8 cellular contexts compared by ENCODE assay signal in the genomic region with DNA sequence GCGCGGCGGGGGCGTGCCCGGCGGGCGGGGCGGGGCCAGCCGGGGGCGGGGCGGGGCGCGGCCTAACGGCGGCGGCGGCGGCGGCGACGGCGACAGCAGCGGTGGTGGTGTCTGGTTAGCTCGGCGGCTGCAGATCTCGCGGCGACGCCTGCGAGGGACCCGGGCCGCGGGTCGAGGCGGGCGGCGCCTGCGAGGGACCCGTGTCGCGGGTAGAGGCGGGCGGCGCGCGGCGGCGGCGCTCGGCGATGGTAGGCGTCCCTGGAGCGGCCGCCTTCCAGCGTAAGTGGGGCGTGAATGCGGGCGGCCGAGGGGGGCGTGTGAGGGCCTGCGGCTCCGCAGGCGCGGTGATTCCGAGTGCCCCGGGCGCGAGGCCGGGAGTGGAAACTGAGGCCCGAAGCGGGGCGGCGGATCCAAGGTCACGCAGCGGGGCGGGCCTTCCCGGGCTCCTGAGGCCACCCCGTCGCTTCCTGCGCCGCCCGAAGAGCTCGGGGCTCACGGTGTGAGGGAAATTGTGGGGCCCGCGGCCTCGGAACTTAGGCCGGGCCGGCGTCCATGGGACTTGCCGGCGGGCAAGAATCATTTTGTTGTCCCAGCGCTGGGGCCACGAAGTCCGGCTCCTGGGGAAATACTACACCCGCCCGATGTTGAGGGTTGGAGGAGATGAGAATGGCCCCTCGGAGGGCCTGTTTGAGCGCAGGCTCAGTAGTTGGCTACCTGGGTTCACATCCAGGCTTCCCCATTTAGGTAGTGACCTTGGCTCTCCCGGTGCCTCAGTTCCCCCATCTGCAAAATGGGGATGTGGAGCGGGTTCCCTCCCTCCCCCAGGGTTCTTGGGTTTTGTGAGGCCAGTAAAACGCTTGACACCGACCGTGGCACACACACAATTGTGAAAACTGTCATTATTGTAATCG. TPM values are rescaled to one million over a fixed set of nuclear protein-coding genes. Genes with fewer than 3 reads are reported as not detected.
DNase-seq lines count a peak whose midpoint lies in the region; ATAC-seq and TF ChIP-seq lines count a peak whose summit lies in the region.

Gene CBFA2T2 (plus strand): TSS at position 74 of the 911 bp plus-strand sequence. CDS start 172 bp downstream, at position 246.

- H3K4me3 Mint-ChIP-seq in Calu3 (ENCODE audit: low read depth, unreplicated experiment) (peak within 1 kb of the TSS; percentile 80), nephron (peak within 1 kb of the TSS; percentile 88 to 98 (median 96))

- no peak for TF ChIP-seq CTCF in Calu3 (IDR thresholded peaks at IDR 0.05; ENCODE audit: unreplicated experiment)
- TF ChIP-seq CTCF in WERI-Rb-1 (IDR thresholded peaks at IDR 0.05; ENCODE audit: low read depth, low read length): no peak
- TF ChIP-seq CTCF in fibroblast of mammary gland (conservative IDR thresholded peaks at IDR 0.05; ENCODE audit: control insufficient read depth, insufficient read depth, low read depth, low read length): no peak
- no peak for TF ChIP-seq CTCF in nephron (IDR thresholded peaks at IDR 0.05; ENCODE audit: unreplicated experiment in 3 of 3)
- no peak for TF ChIP-seq CTCF in vagina (IDR thresholded peaks at IDR 0.05)

- H3K27ac Mint-ChIP-seq in Calu3 (ENCODE audit: unreplicated experiment): peak within 1 kb of the TSS; percentile 66
- H3K27ac Mint-ChIP-seq in nephron: peak within 1 kb of the TSS; percentile 77 to 95 (median 94)

- CTCF ChIA-PET in Calu3 (lab: Charles Lee): interaction anchor here (0.6 to 1.8 kb wide), 13 partner anchors 11 to 379 kb away, joined by 3 to 9 read pairs (median 4); partner anchors contain the start of gene ACTL10

- BruUV-seq in Calu3 (replicated peaks; lab: Mats Ljungman, UMichigan): no TSS peak

- peak in 1 of 2 donors; percentile 59 for TF ChIP-seq POLR2A in vagina (IDR thresholded peaks at IDR 0.05)

- H3K27me3 Mint-ChIP-seq in Calu3 (ENCODE audit: unreplicated experiment) (no peaks in the 10 kb centered on the region), nephron (ENCODE audit: low read depth) (no peaks in the 10 kb centered on the region)

- no peaks in the 10 kb centered on the region for H3K27me3 ChIP-seq in WERI-Rb-1 (ENCODE audit: insufficient read depth, low read depth, severe bottlenecking)
- H3K27me3 ChIP-seq in vagina: no peaks in the 10 kb centered on the region

- H3K4me1 ChIP-seq in vagina: peaks cover 42% of the 10 kb centered on the region

- H3K4me1 Mint-ChIP-seq in Calu3 (ENCODE audit: low read depth, unreplicated experiment) (no peaks in the 10 kb centered on the region), nephron (peaks cover 8% of the 10 kb centered on the region)

- peaks cover 16% of the 10 kb centered on the region for H3K36me3 Mint-ChIP-seq in Calu3 (ENCODE audit: insufficient read depth, unreplicated experiment)
- H3K36me3 Mint-ChIP-seq in nephron (ENCODE audit: low read depth): peaks cover 5% of the 10 kb centered on the region

- intact Hi-C loops in Calu3 (cut with micrococcal nuclease; ENCODE audit: unreplicated experiment) (no loop called here), vagina (cut with DNase I) (no loop called here)

- DNase-seq in Calu3 (no peak), WERI-Rb-1 (no peak), fibroblast of mammary gland (ENCODE audit: low read depth) (peak; percentile 44), vagina (ENCODE audit: extremely low spot score in 2 of 2) (no peak), DMS153 treated with DMSO at 0.1 percent for 48 hours (lab: John Stamatoyannopoulos, UW; ENCODE audit: unreplicated experiment) (no peak)

- H3K36me3 ChIP-seq in WERI-Rb-1: peaks cover 11% of the 10 kb centered on the region
- no peaks in the 10 kb centered on the region for H3K36me3 ChIP-seq in vagina

- H3K9me3 ChIP-seq in WERI-Rb-1 (ENCODE audit: severe bottlenecking) (no peaks in the 10 kb centered on the region), vagina (no peaks in the 10 kb centered on the region)

- H3K9me3 Mint-ChIP-seq in Calu3 (ENCODE audit: low read depth, unreplicated experiment) (no peaks in the 10 kb centered on the region), nephron (no peaks in the 10 kb centered on the region)

- H3K27ac ChIP-seq in WERI-Rb-1 (peak within 1 kb of the TSS; percentile 88), vagina (peak within 1 kb of the TSS; percentile 95)

- peak; percentile 59 for ATAC-seq in GM19397 (IDR thresholded peaks at IDR 0.05; ENCODE audit: unreplicated experiment)
- ATAC-seq in HG03460 (IDR thresholded peaks at IDR 0.05; ENCODE audit: unreplicated experiment): peak; percentile 42

- H3K4me3 ChIP-seq in WERI-Rb-1 (ENCODE audit: low read depth, low read length): peak within 1 kb of the TSS; percentile 81
- peak within 1 kb of the TSS; percentile 68 for H3K4me3 ChIP-seq in fibroblast of mammary gland (ENCODE audit: control insufficient read depth, low read depth, low read length)
- peak within 1 kb of the TSS; percentile 85 to 96 for H3K4me3 ChIP-seq in vagina

RNA-seq across cellular contexts. Expression of gene CBFA2T2, which starts in this region (rescaled TPM):
- total RNA-seq in Calu3 (2022) (17.8 and 20.5 TPM in 2 replicates), vagina (34.9 TPM)
